In the genomic region with DNA sequence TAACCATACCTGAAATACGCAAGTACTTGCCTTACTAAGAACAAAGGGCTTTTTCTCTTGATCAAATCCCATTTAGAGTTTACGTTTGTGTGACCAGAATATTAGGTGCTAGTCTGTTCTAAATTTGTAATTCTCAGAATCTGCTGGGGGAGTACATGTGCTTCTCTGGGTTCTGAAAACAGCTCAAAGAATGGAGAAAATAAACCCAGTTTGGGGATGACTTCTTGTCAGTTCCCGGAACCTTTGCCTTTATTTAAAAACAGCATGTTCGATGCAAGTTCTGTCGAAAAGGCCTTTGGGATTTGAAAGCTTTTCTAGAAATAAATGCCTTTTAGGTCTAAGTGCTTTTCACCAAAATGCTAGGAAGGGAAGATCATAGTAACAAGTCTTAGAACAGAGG, we compare ENCODE assay signal across 7 cellular contexts.
DNase-seq lines count a peak whose midpoint lies in the region; ATAC-seq and TF ChIP-seq lines count a peak whose summit lies in the region.

No MANE protein-coding gene starts in this region.

- H3K4me3 ChIP-seq in ascending aorta (peak overlapping the region; percentile 56 to 78), left lung (peak overlapping the region in 1 of 2 donors; percentile 23), subcutaneous abdominal adipose tissue (ENCODE audit: low read depth in 1 of 5, low read length in 5 of 5) (peak overlapping the region; percentile 62 to 92 (median 87))

- H3K36me3 ChIP-seq in KOPT-K1 (ENCODE audit: insufficient read depth, low read length) (peaks cover 26% of the 10 kb centered on the region), ascending aorta (peaks cover 20 to 23% of the 10 kb centered on the region in 2 donors), left lung (peaks cover 0 to 14% of the 10 kb centered on the region in 2 donors), subcutaneous abdominal adipose tissue (ENCODE audit: control insufficient read depth in 5 of 5, insufficient read depth in 5 of 5, low read length in 5 of 5) (peaks cover 14 to 21% (median 16%) of the 10 kb centered on the region in 5 donors)

- H3K9ac ChIP-seq in subcutaneous abdominal adipose tissue (ENCODE audit: low read length in 5 of 5) = peak overlapping the region; percentile 40 to 100 (median 95)

- H3K27me3 ChIP-seq in ascending aorta = no peaks in the 10 kb centered on the region
- H3K27me3 ChIP-seq in left lung = no peaks in the 10 kb centered on the region
- no peaks in the 10 kb centered on the region for H3K27me3 ChIP-seq in subcutaneous abdominal adipose tissue (ENCODE audit: control insufficient read depth in 5 of 5, insufficient read depth in 4 of 5, low read length in 5 of 5)

- TF ChIP-seq CTCF in ascending aorta (IDR thresholded peaks at IDR 0.05) (no peak), left lung (IDR thresholded peaks at IDR 0.05) (no peak)

- intact Hi-C loops in ascending aorta (cut with DNase I) (loop anchor here (2.0 to 10.0 kb wide), 5 partner anchors 49 to 1086 kb away; a partner anchor contains a TSS), left lung (cut with DNase I) (loop anchor here in 1 of 2 donors (10.0 kb wide), 2 partner anchors 144 to 196 kb away; a partner anchor contains a TSS)

- DNase-seq in ascending aorta (ENCODE audit: low spot score in 2 of 2) (no peak), left lung (no peak), GM19238 (ENCODE audit: insufficient read length, low spot score) (no peak), HCEC 1CT (no peak), KG1 (lab: John Stamatoyannopoulos, UW) (no peak)

- no peak for ATAC-seq in left lung

- H3K27ac ChIP-seq in KOPT-K1 (ENCODE audit: low read depth, low read length, poor library complexity, severe bottlenecking) (peak overlapping the region; percentile 48), ascending aorta (peak overlapping the region; percentile 95 to 97), left lung (peak overlapping the region; percentile 73 to 92), subcutaneous abdominal adipose tissue (ENCODE audit: low read depth, low read length) (peak overlapping the region; percentile 98)

- peaks cover 13 to 53% of the 10 kb centered on the region in 2 donors for H3K4me1 ChIP-seq in ascending aorta
- H3K4me1 ChIP-seq in left lung = peaks cover 17 to 92% of the 10 kb centered on the region in 2 donors
- peaks cover 14 to 80% (median 68%) of the 10 kb centered on the region in 5 donors for H3K4me1 ChIP-seq in subcutaneous abdominal adipose tissue (ENCODE audit: control insufficient read depth in 5 of 5, insufficient read depth in 5 of 5, low read length in 5 of 5)

- H3K9me3 ChIP-seq in KOPT-K1 (ENCODE audit: insufficient read depth, low read length, poor library complexity, severe bottlenecking) = no peaks in the 10 kb centered on the region
- no peaks in the 10 kb centered on the region for H3K9me3 ChIP-seq in ascending aorta
- no peaks in the 10 kb centered on the region for H3K9me3 ChIP-seq in left lung
- no peaks in the 10 kb centered on the region for H3K9me3 ChIP-seq in subcutaneous abdominal adipose tissue (ENCODE audit: control insufficient read depth in 5 of 5, low read length in 5 of 5)

Comparison
In these comparisons a context has a peak if more than half of its experiments do, and no peak if none do; other contexts are left out.
1. H3K27ac ChIP-seq: peak in every context shown above with its lines; median percentile 98 in subcutaneous abdominal adipose tissue; 96 in ascending aorta; 82 in left lung; 48 in KOPT-K1.